In genomic region chr15:97052526-97052925, GRCh38 we compare ENCODE assay signal across 30 cellular contexts.
"Had no signal": no experiment of that assay in that cellular context is flagged by ENCODE, and none has a peak within 500 bp of the region (broad histone marks: within the 10 kb centered on the region; RNA-seq: fewer than 3 reads in every experiment).

No MANE protein-coding gene starts in this region.

- H3K4me3 ChIP-seq: ascending aorta, cardiac muscle cell had no signal

- H3K4me1 ChIP-seq: ascending aorta had no signal

- H3K27me3 ChIP-seq: ascending aorta, cardiac muscle cell had no signal

- ATAC-seq: activated CD4-positive, alpha-beta T cell treated with anti-CD3 and anti-CD28 coated beads for 36 hours; activated CD4-positive, CD25-positive, alpha-beta regulatory T cell treated with anti-CD3 and anti-CD28 coated beads, Interleukin-2, amount 50 U/mL, for 24 hours; activated CD8-positive, alpha-beta memory T cell treated with anti-CD3 and anti-CD28 coated beads, Interleukin-2, amount 10 ng/mL, durations not matched to agents 7 days and 5 days; activated CD8-positive, alpha-beta T cell treated with anti-CD3 and anti-CD28 coated beads, Interleukin-2, amount 10 ng/mL, durations not matched to agents 7 days and 5 days; activated naive CD8-positive, alpha-beta T cell treated with anti-CD3 and anti-CD28 coated beads, Interleukin-2, amount 50 U/mL, for 24 hours; T-helper 17 cell; WTC11 had no signal

- DNase-seq: activated CD4-positive, alpha-beta memory T cell treated with anti-CD3 and anti-CD28 coated beads, Interleukin-2, amount 10 ng/mL, durations not matched to agents 7 days and 5 days; activated CD4-positive, alpha-beta T cell treated with anti-CD3 and anti-CD28 coated beads for 1 hour; activated CD4-positive, alpha-beta T cell treated with anti-CD3 and anti-CD28 coated beads for 36 hours; activated CD4-positive, alpha-beta T cell treated with anti-CD3 and anti-CD28 coated beads for 48 hours; activated CD4-positive, alpha-beta T cell treated with anti-CD3 and anti-CD28 coated beads, Interleukin-2, amount 10 ng/mL, durations not matched to agents 7 days and 5 days; activated CD4-positive, alpha-beta T cell treated with anti-CD3 and anti-CD28 coated beads, Interleukin-2, amount 50 U/mL, for 48 hours; activated CD4-positive, CD25-positive, alpha-beta regulatory T cell; activated CD8-positive, alpha-beta memory T cell treated with anti-CD3 and anti-CD28 coated beads for 24 hours; activated CD8-positive, alpha-beta memory T cell treated with anti-CD3 and anti-CD28 coated beads, Interleukin-2, amount 10 ng/mL, durations not matched to agents 7 days and 5 days; activated CD8-positive, alpha-beta memory T cell treated with anti-CD3 and anti-CD28 coated beads, Interleukin-2, amount 50 U/mL, for 48 hours; activated CD8-positive, alpha-beta T cell treated with anti-CD3 and anti-CD28 coated beads, Interleukin-2, amount 10 ng/mL, durations not matched to agents 7 days and 5 days; activated effector memory CD4-positive, alpha-beta T cell treated with Interleukin-2 at 50 U/mL for 16 hours; activated gamma-delta T cell; activated naive CD4-positive, alpha-beta T cell treated with anti-CD3 and anti-CD28 coated beads, Interleukin-2, amount 10 ng/mL, durations not matched to agents 7 days and 5 days; activated naive CD4-positive, alpha-beta T cell treated with Interleukin-2 at 50 U/mL for 16 hours; activated naive CD8-positive, alpha-beta T cell treated with anti-CD3 and anti-CD28 coated beads, Interleukin-2, amount 10 ng/mL, durations not matched to agents 7 days and 5 days; activated naive CD8-positive, alpha-beta T cell treated with anti-CD3 and anti-CD28 coated beads, Interleukin-2, amount 50 U/mL, for 24 hours; activated T-cell treated with anti-CD3 and anti-CD28 coated beads, Interleukin-2, amount 50 U/mL, for 24 hours; activated T-cell treated with anti-CD3 and anti-CD28 coated beads, Interleukin-2, amount 50 U/mL, for 48 hours; amygdala; anterior cingulate cortex; caudate nucleus; cerebellar nuclear complex; T-helper 17 cell; T1000; WERI-Rb-1 had no signal

- H3K36me3 ChIP-seq: ascending aorta, cardiac muscle cell, WERI-Rb-1 had no signal

- H3K27ac ChIP-seq: ascending aorta, cardiac muscle cell, WERI-Rb-1 had no signal

- H3K9me3 ChIP-seq: ascending aorta had no signal
